In the genomic region with DNA sequence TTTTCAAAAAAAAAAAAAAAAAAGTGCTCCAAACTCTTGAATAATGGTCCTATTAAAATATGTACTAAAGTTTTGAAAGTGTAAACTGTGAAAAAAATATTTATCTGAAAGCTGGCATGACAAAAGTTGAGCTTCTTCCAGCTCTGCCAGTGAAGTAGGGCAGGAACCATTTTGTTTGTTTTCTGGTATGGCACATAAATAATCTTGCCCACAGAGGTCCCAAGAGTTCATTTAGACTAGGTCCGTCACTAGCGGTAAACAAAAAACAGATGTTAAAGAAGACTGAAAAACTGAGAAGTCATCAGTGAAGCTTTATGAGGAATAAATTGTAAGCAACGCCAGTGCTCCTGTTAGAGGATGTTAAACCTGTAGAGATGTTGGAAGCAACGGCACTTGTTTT, we compare ENCODE assay signal across 15 cellular contexts. TPM values are rescaled to one million over a fixed set of nuclear protein-coding genes. Genes with fewer than 3 reads are reported as not detected.
DNase-seq lines count a peak whose midpoint lies in the region; TF ChIP-seq lines count a peak whose summit lies in the region.
"Had no signal": no experiment of that assay in that cellular context is flagged by ENCODE, and none has a peak within 500 bp of the region (broad histone marks: within the 10 kb centered on the region; RNA-seq: fewer than 3 reads in every experiment).

No MANE protein-coding gene starts in this region.

- H3K9me3 ChIP-seq in PC-9 (ENCODE audit: insufficient read depth, low read depth) (peaks cover 9% of the 10 kb centered on the region), skeletal muscle satellite cell (replicated peaks; ENCODE audit: low read length) (no peaks in the 10 kb centered on the region)

- H3K36me3 ChIP-seq in PC-9 (ENCODE audit: low read depth) (peaks cover 15% of the 10 kb centered on the region), skeletal muscle satellite cell (ENCODE audit: insufficient read depth, low read length) (no peaks in the 10 kb centered on the region)

- DNase-seq in EH (ENCODE audit: low read depth) (peak; percentile 41), PC-9 (no peak), fibroblast of villous mesenchyme (ENCODE audit: low read depth) (peak; percentile 69), NCI-H69 (lab: John Stamatoyannopoulos, UW) (no peak), LoVo (ENCODE audit: low spot score) (no peak), kidney tubule cell (ENCODE audit: low spot score) (no peak)
- DNase-seq: ACHN, EL, MM.1S, NCI-H1105, NCI-H1694 treated with DMSO at 0.1 percent for 48 hours, NCI-H345 had no signal

- BruUV-seq in PC-9 (replicated peaks; lab: Mats Ljungman, UMichigan) = no TSS peak

- H3K4me2 ChIP-seq in PC-9 (peak overlapping the region; percentile 74), skeletal muscle satellite cell (ENCODE audit: low read length) (no peak overlapping the region)
- H3K4me2 ChIP-seq: KMS-11 had no signal

- H2AFZ ChIP-seq in PC-9 = peak overlapping the region; percentile 69; the same call in 1 of the 2 replicates

- peak overlapping the region; percentile 32; the same call in 1 of the 2 replicates for H3K4me3 ChIP-seq in PC-9
- no peak overlapping the region for H3K4me3 ChIP-seq in fibroblast of villous mesenchyme (ENCODE audit: low read depth, low read length)
- H3K4me3 ChIP-seq in skeletal muscle satellite cell (ENCODE audit: low read length) = no peak overlapping the region

- H3K4me1 ChIP-seq in PC-9 (replicated peaks; ENCODE audit: insufficient read depth) (peaks cover 92% of the 10 kb centered on the region), skeletal muscle satellite cell (ENCODE audit: control insufficient read depth, insufficient read depth, low read length) (peaks cover 28% of the 10 kb centered on the region)

- H3K9me2 ChIP-seq in PC-9 (ENCODE audit: insufficient read depth) = no peaks in the 10 kb centered on the region

- H3K9ac ChIP-seq in skeletal muscle satellite cell (ENCODE audit: low read depth, low read length) = peak overlapping the region; percentile 17
- H3K9ac ChIP-seq: KMS-11 had no signal

- H4K20me1 ChIP-seq in PC-9 (ENCODE audit: insufficient read depth) = no peaks in the 10 kb centered on the region

- CTCF ChIA-PET in PC-9 (lab: Charles Lee) = interaction anchor here (0.6 kb wide), 1 partner anchor 333 kb away, joined by 4 read pairs; no protein-coding TSS in a partner anchor

- H3K79me2 ChIP-seq in PC-9 (ENCODE audit: low read depth) = 0 out of 2 replicates have a peak, but pooled peaks cover 7% of the 10 kb centered on the region

- intact Hi-C loops in PC-9 (cut with micrococcal nuclease; ENCODE audit: unreplicated experiment) = no loop called here

- POLR2A ChIA-PET in PC-9 (lab: Charles Lee; ENCODE audit: unreplicated experiment) = interaction anchor here (0.6 to 1.0 kb wide), 3 partner anchors 62 to 160 kb away, joined by 6 read pairs; a partner anchor contains a TSS

- H3K27ac ChIP-seq in PC-9 = peak overlapping the region; percentile 97
- H3K27ac ChIP-seq: KMS-11 had no signal

- H3F3A ChIP-seq in PC-9 (ENCODE audit: insufficient read depth, low read depth) = peaks cover 51% of the 10 kb centered on the region

- H3K27me3 ChIP-seq in PC-9 (ENCODE audit: insufficient read depth, low read depth) (no peaks in the 10 kb centered on the region), skeletal muscle satellite cell (ENCODE audit: control insufficient read depth, insufficient read depth, low read length) (no peaks in the 10 kb centered on the region)

- TF ChIP-seq CTCF in PC-9 (conservative IDR thresholded peaks at IDR 0.05) = no peak
- TF ChIP-seq CTCF in fibroblast of villous mesenchyme (IDR thresholded peaks at IDR 0.05; ENCODE audit: insufficient read depth, low read depth, low read length) = no peak

RNA-seq across cellular contexts. Expression of gene ERP27, which starts 7.0 kb away (rescaled TPM):
- total RNA-seq in PC-9 (2021) (14.9 and 33.4 TPM in 2 replicates), fibroblast of villous mesenchyme (not detected in 2 replicates)
- total RNA-seq in skeletal muscle satellite cell (2012; rRNA removed) = not detected in 2 replicates

RNA-seq across cellular contexts. Expression of gene ARHGDIB, which starts 30.0 kb away (rescaled TPM):
- total RNA-seq in PC-9 (2021) (307 and 470 TPM in 2 replicates), fibroblast of villous mesenchyme (17.3 and 30.6 TPM in 2 replicates)
- 5.5 and 6.6 TPM in 2 replicates for total RNA-seq in skeletal muscle satellite cell (2012; rRNA removed)

RNA-seq across cellular contexts. Expression of gene PDE6H, which starts 41.5 kb away (rescaled TPM):
- total RNA-seq in PC-9 (2021) (not detected in 2 replicates), fibroblast of villous mesenchyme (not detected in 2 replicates)
- not detected in 2 replicates for total RNA-seq in skeletal muscle satellite cell (2012; rRNA removed)
- total RNA-seq: B cell had no signal

RNA-seq across cellular contexts. Expression of gene MGP, which starts 45.7 kb away (rescaled TPM):
- total RNA-seq in PC-9 (2021) = 79.8 and 89.3 TPM in 2 replicates
- total RNA-seq in fibroblast of villous mesenchyme = 3.5 and 10.6 TPM in 2 replicates
- 0.51 and 5.5 TPM in 2 replicates for total RNA-seq in skeletal muscle satellite cell (2012; rRNA removed)

Comparison
In these comparisons a context has a peak if more than half of its experiments do, and no peak if none do; other contexts are left out.
1. DNase-seq: peak in EH (single experiment) and fibroblast of villous mesenchyme (single experiment); none in PC-9 (0 of 2), NCI-H69 (single experiment), LoVo (single experiment) and kidney tubule cell (single experiment).
2. RNA of gene ERP27, which starts 7.0 kb away (total RNA-seq): 14.9 to 33.4 TPM in PC-9; not detected in fibroblast of villous mesenchyme; every median in the first group is over 10 times any median in the second.